In the genomic region with DNA sequence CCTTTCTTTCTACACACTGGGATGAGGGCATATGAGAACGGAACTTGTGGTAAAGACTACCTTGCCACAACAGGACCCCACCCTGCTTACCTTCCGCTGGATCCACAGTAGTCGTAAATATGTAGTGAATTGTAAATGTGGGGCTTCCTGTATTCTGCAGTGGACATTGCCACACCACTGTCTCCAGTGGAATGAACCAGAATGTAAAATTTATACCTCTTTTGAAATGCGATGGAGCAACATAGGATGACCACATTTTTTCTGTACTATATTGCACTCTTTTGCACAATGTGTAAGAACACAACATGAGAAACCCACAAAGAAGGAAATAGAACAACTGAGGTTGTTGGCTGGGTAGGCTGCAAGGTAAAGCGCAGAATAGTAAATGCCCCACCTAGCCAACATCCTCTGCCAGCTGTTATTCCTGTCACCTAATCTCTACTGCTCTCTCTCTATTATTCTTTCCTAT, we compare ENCODE assay signal across 11 cellular contexts. TPM values are rescaled to one million over a fixed set of nuclear protein-coding genes. Genes with fewer than 3 reads are reported as not detected.
A peak's percentile ranks its signal among the peaks of the same experiment; 100 is the strongest.
DNase-seq lines count a peak whose midpoint lies in the region; ATAC-seq and TF ChIP-seq lines count a peak whose summit lies in the region.
"Had no signal": no experiment of that assay in that cellular context is flagged by ENCODE, and none has a peak within 500 bp of the region (broad histone marks: within the 10 kb centered on the region; RNA-seq: fewer than 3 reads in every experiment).

No MANE protein-coding gene starts in this region.

- CTCF ChIA-PET in activated CD8-positive, alpha-beta T cell treated with anti-CD3 and anti-CD28 coated beads, Interleukin-2, amount 10 ng/mL, durations not matched to agents 7 days and 5 days (lab: Charles Lee): interaction anchor here (1.1 to 8.3 kb wide), 10 partner anchors 10 to 96 kb away, joined by 3 to 217 read pairs (median 4); a partner anchor contains a TSS

- no peaks in the 10 kb centered on the region for H3K4me1 ChIP-seq in mucosa of descending colon (ENCODE audit: low read depth)
- H3K4me1 ChIP-seq: SJSA1 had no signal

- peak overlapping the region; percentile 46 for H3K4me3 Mint-ChIP-seq in activated CD8-positive, alpha-beta T cell treated with anti-CD3 and anti-CD28 coated beads, Interleukin-2, amount 10 ng/mL, durations not matched to agents 7 days and 5 days
- no peak overlapping the region for H3K4me3 Mint-ChIP-seq in osteocyte (ENCODE audit: unreplicated experiment)

- H3K4me1 Mint-ChIP-seq in activated CD8-positive, alpha-beta T cell treated with anti-CD3 and anti-CD28 coated beads, Interleukin-2, amount 10 ng/mL, durations not matched to agents 7 days and 5 days (ENCODE audit: low read depth): peaks cover 92% of the 10 kb centered on the region
- H3K4me1 Mint-ChIP-seq in osteocyte (ENCODE audit: unreplicated experiment): no peaks in the 10 kb centered on the region

- DNase-seq in GM12864 (ENCODE audit: low read depth) (peak; percentile 48), NB4 (ENCODE audit: low read depth) (peak; percentile 92), mucosa of descending colon (peak in 1 of 3 donors; percentile 24), osteocyte (ENCODE audit: extremely low spot score, unreplicated experiment) (no peak), NCI-H2227 (lab: John Stamatoyannopoulos, UW; ENCODE audit: unreplicated experiment) (no peak), cerebellar cortex (ENCODE audit: low spot score) (no peak)
- peak; percentile 71 for DNase-seq in activated CD8-positive, alpha-beta T cell treated with anti-CD3 and anti-CD28 coated beads, Interleukin-2, amount 10 ng/mL, durations not matched to agents 7 days and 5 days
- DNase-seq: NCI-H187 treated with DMSO at 0.1 percent for 48 hours had no signal

- H3K36me3 ChIP-seq in mucosa of descending colon (ENCODE audit: low read depth): no peaks in the 10 kb centered on the region
- H3K36me3 ChIP-seq: SJSA1 had no signal

- no peaks in the 10 kb centered on the region for H3K9me3 ChIP-seq in mucosa of descending colon
- H3K9me3 ChIP-seq: SJSA1 had no signal

- no peaks in the 10 kb centered on the region for H3K27me3 Mint-ChIP-seq in activated CD8-positive, alpha-beta T cell treated with anti-CD3 and anti-CD28 coated beads, Interleukin-2, amount 10 ng/mL, durations not matched to agents 7 days and 5 days (ENCODE audit: low read depth)
- H3K27me3 Mint-ChIP-seq in osteocyte (ENCODE audit: unreplicated experiment): no peaks in the 10 kb centered on the region

- peaks cover 13% of the 10 kb centered on the region for H3K9me3 Mint-ChIP-seq in activated CD8-positive, alpha-beta T cell treated with anti-CD3 and anti-CD28 coated beads, Interleukin-2, amount 10 ng/mL, durations not matched to agents 7 days and 5 days (ENCODE audit: insufficient read depth)
- peaks cover 5% of the 10 kb centered on the region for H3K9me3 Mint-ChIP-seq in osteocyte (ENCODE audit: unreplicated experiment)

- no peak for TF ChIP-seq POLR2A in NB4 (IDR thresholded peaks at IDR 0.05; ENCODE audit: extremely low read depth, insufficient read length)

- H3K27ac Mint-ChIP-seq in activated CD8-positive, alpha-beta T cell treated with anti-CD3 and anti-CD28 coated beads, Interleukin-2, amount 10 ng/mL, durations not matched to agents 7 days and 5 days: peak overlapping the region; percentile 94
- no peak overlapping the region for H3K27ac Mint-ChIP-seq in osteocyte (ENCODE audit: unreplicated experiment)

- ATAC-seq in activated CD8-positive, alpha-beta T cell treated with anti-CD3 and anti-CD28 coated beads, Interleukin-2, amount 10 ng/mL, durations not matched to agents 7 days and 5 days: peak; percentile 64
- ATAC-seq in mucosa of descending colon (peak; percentile 85), HG02870 (IDR thresholded peaks at IDR 0.05; ENCODE audit: unreplicated experiment) (no peak)

- POLR2A ChIA-PET in activated CD8-positive, alpha-beta T cell treated with anti-CD3 and anti-CD28 coated beads, Interleukin-2, amount 10 ng/mL, durations not matched to agents 7 days and 5 days (lab: Charles Lee): interaction anchor here (0.7 to 8.5 kb wide), 5 partner anchors 16 to 1283 kb away, joined by 3 to 195 read pairs (median 3); a partner anchor contains a TSS

- TF ChIP-seq CTCF in GM12864 (IDR thresholded peaks at IDR 0.05; ENCODE audit: low read depth, low read length, missing control alignments): no peak
- no peak for TF ChIP-seq CTCF in NB4 (IDR thresholded peaks at IDR 0.05; ENCODE audit: low read depth, low read length)
- no peak for TF ChIP-seq CTCF in mucosa of descending colon (IDR thresholded peaks at IDR 0.05)
- TF ChIP-seq CTCF in osteocyte (IDR thresholded peaks at IDR 0.05): no peak

- intact Hi-C loops in mucosa of descending colon (cut with DNase I, micrococcal nuclease): no loop called here

- H3K36me3 Mint-ChIP-seq in activated CD8-positive, alpha-beta T cell treated with anti-CD3 and anti-CD28 coated beads, Interleukin-2, amount 10 ng/mL, durations not matched to agents 7 days and 5 days (ENCODE audit: low read depth): peaks cover 52% of the 10 kb centered on the region
- H3K36me3 Mint-ChIP-seq in osteocyte (ENCODE audit: unreplicated experiment): no peaks in the 10 kb centered on the region

- H3K4me3 ChIP-seq in GM12864 (ENCODE audit: low read depth, low read length): no peak overlapping the region; the same call in 1 of the 2 replicates
- no peak overlapping the region for H3K4me3 ChIP-seq in NB4 (ENCODE audit: low read depth, low read length)
- no peak overlapping the region for H3K4me3 ChIP-seq in mucosa of descending colon
- H3K4me3 ChIP-seq: SJSA1 had no signal

RNA-seq across cellular contexts. Expression of a gene that starts 16.1 kb away (rescaled TPM):
- total RNA-seq in activated CD8-positive, alpha-beta T cell treated with anti-CD3 and anti-CD28 coated beads, Interleukin-2, amount 10 ng/mL, durations not matched to agents 7 days and 5 days: 100 to 1,000 TPM; 154 to 156 TPM
- 1 to 10 TPM; 2.9 to 4.7 (median 4.1) TPM for total RNA-seq in mucosa of descending colon
- 4.8 and 6.3 TPM in 2 replicates for total RNA-seq in osteocyte
- total RNA-seq: endothelial cell of umbilical vein had no signal

Comparison
In these comparisons a context has a peak if more than half of its experiments do, and no peak if none do; other contexts are left out.
1. DNase-seq: peak in GM12864 (single experiment), NB4 (single experiment) and activated CD8-positive, alpha-beta T cell treated with anti-CD3 and anti-CD28 coated beads, Interleukin-2, amount 10 ng/mL, durations not matched to agents 7 days and 5 days (single experiment); none in osteocyte (single experiment), NCI-H2227 (single experiment) and cerebellar cortex (single experiment).
2. RNA of a gene that starts 16.1 kb away (total RNA-seq): 154 to 156 TPM in activated CD8-positive, alpha-beta T cell treated with anti-CD3 and anti-CD28 coated beads, Interleukin-2, amount 10 ng/mL, durations not matched to agents 7 days and 5 days; 4.8 to 6.3 TPM in osteocyte and 2.9 to 4.7 TPM in mucosa of descending colon; every median in the first group is over 10 times any median in the second.